Comparison of ENCODE assay signal across 28 cellular contexts in the genomic region with DNA sequence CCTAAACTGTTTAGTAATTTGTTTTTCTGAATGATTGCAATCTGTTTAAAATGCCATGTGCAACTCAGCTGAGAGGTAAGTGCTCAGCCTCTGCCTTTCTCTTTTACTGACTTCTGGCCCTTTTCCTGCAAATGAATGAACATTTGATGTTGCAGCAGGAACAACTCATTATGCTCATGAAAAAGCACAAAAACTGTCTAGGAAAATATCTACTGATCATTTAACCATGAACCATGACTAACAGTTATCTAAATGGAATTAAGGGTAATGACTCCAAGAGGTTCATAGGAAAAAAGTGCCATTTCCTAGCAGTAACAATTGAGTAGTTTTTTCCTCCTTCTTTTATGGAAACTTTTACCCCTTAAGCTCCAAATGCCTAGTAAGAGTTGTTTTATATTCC.
"Had no signal": no experiment of that assay in that cellular context is flagged by ENCODE, and none has a peak within 500 bp of the region (broad histone marks: within the 10 kb centered on the region; RNA-seq: fewer than 3 reads in every experiment).

No MANE protein-coding gene starts in this region.

- FAIRE-seq: colon had no signal

- H3K36me3 ChIP-seq: ascending aorta, esophagus muscularis mucosa, gastroesophageal sphincter, heart right ventricle had no signal

- H3K27ac Mint-ChIP-seq: activated CD4-positive, alpha-beta memory T cell treated with anti-CD3 and anti-CD28 coated beads, Interleukin-2, amount 10 ng/mL, durations not matched to agents 7 days and 5 days; activated CD4-positive, alpha-beta T cell treated with anti-CD3 and anti-CD28 coated beads, Interleukin-2, amount 10 ng/mL, durations not matched to agents 7 days and 5 days; activated naive CD8-positive, alpha-beta T cell; activated T-helper 17 cell treated with anti-CD3 and anti-CD28 coated beads, Interleukin-2, amount 50 U/mL, for 72 hours; effector memory CD8-positive, alpha-beta T cell; WTC11 had no signal

- H3K4me3 Mint-ChIP-seq: activated CD4-positive, alpha-beta memory T cell treated with anti-CD3 and anti-CD28 coated beads, Interleukin-2, amount 10 ng/mL, durations not matched to agents 7 days and 5 days; activated CD4-positive, alpha-beta T cell treated with anti-CD3 and anti-CD28 coated beads, Interleukin-2, amount 10 ng/mL, durations not matched to agents 7 days and 5 days; activated naive CD8-positive, alpha-beta T cell; activated T-cell treated with anti-CD3 and anti-CD28 coated beads, Interleukin-2, amount 50 U/mL, for 4 hours; activated T-helper 17 cell treated with anti-CD3 and anti-CD28 coated beads, Interleukin-2, amount 50 U/mL, for 72 hours; effector memory CD8-positive, alpha-beta T cell; WTC11 had no signal

- H3K36me3 Mint-ChIP-seq: WTC11 had no signal

- H3K27ac ChIP-seq: ascending aorta, body of pancreas, esophagus muscularis mucosa, gastroesophageal sphincter, heart right ventricle, VCaP had no signal

- ATAC-seq: activated T-cell treated with anti-CD3 and anti-CD28 coated beads, Interleukin-2, amount 50 U/mL, for 4 hours; activated T-helper 17 cell treated with anti-CD3 and anti-CD28 coated beads, Interleukin-2, amount 50 U/mL, for 72 hours; body of pancreas; effector memory CD8-positive, alpha-beta T cell; gastroesophageal sphincter; heart right ventricle; WTC11 had no signal

- H3K27me3 ChIP-seq: ascending aorta, body of pancreas, heart right ventricle had no signal

- H3K9me3 ChIP-seq: ascending aorta, body of pancreas, esophagus muscularis mucosa, gastroesophageal sphincter, heart right ventricle had no signal

- H3K4me3 ChIP-seq: ascending aorta, body of pancreas, esophagus muscularis mucosa, gastroesophageal sphincter, heart right ventricle had no signal

- DNase-seq: activated CD4-positive, alpha-beta memory T cell treated with anti-CD3 and anti-CD28 coated beads, Interleukin-2, amount 10 ng/mL, durations not matched to agents 7 days and 5 days; activated CD4-positive, alpha-beta T cell treated with anti-CD3 and anti-CD28 coated beads for 1 hour; activated CD4-positive, alpha-beta T cell treated with anti-CD3 and anti-CD28 coated beads for 4 hours; activated CD4-positive, alpha-beta T cell treated with anti-CD3 and anti-CD28 coated beads, Interleukin-2, amount 10 ng/mL, durations not matched to agents 7 days and 5 days; activated CD4-positive, alpha-beta T cell treated with anti-CD3 and anti-CD28 coated beads, Interleukin-2, amount 50 U/mL, for 4 hours; activated effector memory CD4-positive, alpha-beta T cell treated with Interleukin-2 at 50 U/mL for 16 hours; activated gamma-delta T cell treated with Interleukin-2 at 50 U/mL for 16 hours; activated naive CD4-positive, alpha-beta T cell treated with anti-CD3 and anti-CD28 coated beads, Interleukin-2, amount 50 U/mL, for 16 hours; activated naive CD4-positive, alpha-beta T cell treated with Interleukin-2 at 50 U/mL for 16 hours; activated T-cell treated with anti-CD3 and anti-CD28 coated beads, Interleukin-2, amount 50 U/mL, for 4 hours; body of pancreas; caudate nucleus; cortex of kidney; dermis blood vessel endothelial cell; effector CD4-positive, alpha-beta T cell; effector memory CD8-positive, alpha-beta T cell; erythroblast; foreskin melanocyte; heart right ventricle; T-helper 2 cell had no signal

- H3K9me3 Mint-ChIP-seq: activated CD4-positive, alpha-beta memory T cell treated with anti-CD3 and anti-CD28 coated beads, Interleukin-2, amount 10 ng/mL, durations not matched to agents 7 days and 5 days; activated T-cell treated with anti-CD3 and anti-CD28 coated beads, Interleukin-2, amount 50 U/mL, for 4 hours; activated T-helper 17 cell treated with anti-CD3 and anti-CD28 coated beads, Interleukin-2, amount 50 U/mL, for 72 hours; effector memory CD8-positive, alpha-beta T cell had no signal

- H3K4me1 ChIP-seq: ascending aorta, body of pancreas, esophagus muscularis mucosa, gastroesophageal sphincter had no signal
